Comparison of ENCODE assay signal across 16 cellular contexts in the genomic region with DNA sequence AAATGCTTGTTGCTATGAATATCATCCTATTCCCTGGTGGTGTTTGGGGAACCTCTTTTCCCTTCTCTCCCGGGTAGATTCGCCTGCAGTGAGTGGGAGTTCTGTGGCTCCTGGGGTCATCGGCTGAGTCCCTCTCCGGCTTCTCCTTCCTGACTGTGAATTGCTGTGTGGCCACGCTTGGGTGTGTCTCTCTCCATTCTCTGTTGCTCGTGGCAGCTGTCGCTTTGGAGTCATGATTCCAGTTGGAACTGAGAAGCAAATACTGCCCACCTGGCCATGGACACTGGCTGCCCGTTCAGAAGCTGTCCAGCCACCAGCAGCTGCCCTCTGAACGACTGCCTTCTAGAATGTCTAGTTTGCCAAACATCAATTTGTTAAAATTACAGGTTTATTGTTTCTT. TPM values are rescaled to one million over a fixed set of nuclear protein-coding genes. Genes with fewer than 3 reads are reported as not detected.
DNase-seq lines count a peak whose midpoint lies in the region; TF ChIP-seq lines count a peak whose summit lies in the region.
"Had no signal": no experiment of that assay in that cellular context is flagged by ENCODE, and none has a peak within 500 bp of the region (broad histone marks: within the 10 kb centered on the region; RNA-seq: fewer than 3 reads in every experiment).

No MANE protein-coding gene starts in this region.

- H3K27me3 Mint-ChIP-seq in chondrocyte (ENCODE audit: low read depth), result no peaks in the 10 kb centered on the region
- no peaks in the 10 kb centered on the region for H3K27me3 Mint-ChIP-seq in osteocyte (ENCODE audit: unreplicated experiment)

- H3K4me1 Mint-ChIP-seq in chondrocyte (ENCODE audit: low read depth) (peaks cover 49% of the 10 kb centered on the region), osteocyte (ENCODE audit: unreplicated experiment) (peaks cover 32% of the 10 kb centered on the region)

- DNase-seq in NCI-H748 (lab: John Stamatoyannopoulos, UW; ENCODE audit: unreplicated experiment) (peak; percentile 57), NCI-H748 treated with DMSO at 0.1 percent for 48 hours (lab: John Stamatoyannopoulos, UW) (no peak), NCI-H69 (lab: John Stamatoyannopoulos, UW) (peak; percentile 10), chondrocyte (ENCODE audit: low spot score) (peak; percentile 29), osteocyte (ENCODE audit: extremely low spot score, unreplicated experiment) (no peak), globus pallidus (ENCODE audit: low spot score) (no peak), NCI-H1417 treated with DMSO at 0.1 percent for 48 hours (lab: John Stamatoyannopoulos, UW) (no peak)
- DNase-seq in activated CD4-positive, alpha-beta T cell treated with anti-CD3 and anti-CD28 coated beads for 48 hours, result no peak
- DNase-seq: CD8-positive, alpha-beta T cell; COR-L47; DMS153; DMS79 treated with DMSO at 0.1 percent for 48 hours; EL; H7 had no signal

- H3K9me3 Mint-ChIP-seq in chondrocyte (ENCODE audit: low read depth) (no peaks in the 10 kb centered on the region), osteocyte (ENCODE audit: unreplicated experiment) (no peaks in the 10 kb centered on the region)
- H3K9me3 Mint-ChIP-seq: CD14-positive monocyte; CD8-positive, alpha-beta T cell; GM23338 had no signal

- no peaks in the 10 kb centered on the region for H3K36me3 Mint-ChIP-seq in chondrocyte (ENCODE audit: low read depth)
- no peaks in the 10 kb centered on the region for H3K36me3 Mint-ChIP-seq in osteocyte (ENCODE audit: unreplicated experiment)
- H3K36me3 Mint-ChIP-seq: CD14-positive monocyte; CD8-positive, alpha-beta T cell had no signal

- H3K27ac Mint-ChIP-seq in chondrocyte (ENCODE audit: unreplicated experiment), result no peak overlapping the region
- H3K27ac Mint-ChIP-seq in osteocyte (ENCODE audit: unreplicated experiment), result peak overlapping the region; percentile 50
- H3K27ac Mint-ChIP-seq: CD14-positive monocyte; CD8-positive, alpha-beta T cell; GM23338 had no signal

- no peak for TF ChIP-seq CTCF in chondrocyte (IDR thresholded peaks at IDR 0.05)
- no peak for TF ChIP-seq CTCF in osteocyte (IDR thresholded peaks at IDR 0.05)

- H3K4me3 Mint-ChIP-seq in chondrocyte (ENCODE audit: unreplicated experiment) (no peak overlapping the region), osteocyte (ENCODE audit: unreplicated experiment) (no peak overlapping the region)
- H3K4me3 Mint-ChIP-seq: CD14-positive monocyte; CD8-positive, alpha-beta T cell; GM23338 had no signal

RNA-seq across cellular contexts. Expression of gene PITRM1, which starts 23.1 kb away (rescaled TPM):
- 71.8 to 95.0 TPM (median 84.9 TPM) in 3 replicates for total RNA-seq in chondrocyte
- total RNA-seq in osteocyte, result 76.5 and 78.7 TPM in 2 replicates

Comparison
In these comparisons a context has a peak if more than half of its experiments do, and no peak if none do; other contexts are left out.
1. DNase-seq: peak in NCI-H748 (single experiment), NCI-H69 (single experiment) and chondrocyte (single experiment); none in NCI-H748 treated with DMSO at 0.1 percent for 48 hours (single experiment), osteocyte (single experiment), activated CD4-positive, alpha-beta T cell treated with anti-CD3 and anti-CD28 coated beads for 48 hours (single experiment), globus pallidus (single experiment) and NCI-H1417 treated with DMSO at 0.1 percent for 48 hours (single experiment).